In the genomic region with DNA sequence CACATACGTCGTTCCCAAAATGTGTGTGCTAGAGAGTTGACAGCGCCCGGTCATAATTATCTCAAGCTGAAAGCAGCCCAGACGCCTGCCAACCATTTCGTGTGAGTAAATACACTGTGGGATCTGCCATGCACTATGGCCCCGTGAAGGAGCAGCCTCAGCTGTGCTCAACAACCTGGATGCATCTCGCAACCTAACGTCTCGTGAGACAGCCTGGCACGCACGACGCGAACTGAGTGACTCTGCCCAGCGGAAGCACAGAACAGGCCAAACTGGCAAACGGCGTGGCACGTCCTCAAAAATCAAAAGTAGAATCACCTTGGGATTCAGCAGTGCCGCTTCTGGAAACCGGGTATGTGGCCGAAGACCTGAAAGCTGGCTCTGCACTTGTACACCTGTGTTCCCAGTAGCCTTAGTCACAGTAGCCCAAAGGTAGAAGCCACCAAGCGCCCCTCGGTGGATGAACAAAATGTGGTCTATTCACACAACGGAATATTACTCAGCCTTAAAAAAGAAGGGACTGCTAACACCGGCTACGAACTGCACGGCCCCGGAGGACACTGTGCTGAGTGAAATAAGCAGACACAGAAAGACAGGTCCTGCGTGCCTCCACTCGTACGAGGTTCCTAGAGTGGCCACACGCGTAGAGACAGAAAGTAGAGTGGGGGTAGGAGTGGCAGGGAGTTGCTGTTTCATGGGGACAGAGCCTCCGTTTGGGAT, we compare ENCODE assay signal across 23 cellular contexts.
"Had no signal": no experiment of that assay in that cellular context is flagged by ENCODE, and none has a peak within 500 bp of the region (broad histone marks: within the 10 kb centered on the region; RNA-seq: fewer than 3 reads in every experiment).

No MANE protein-coding gene starts in this region.

- H3K4me1 ChIP-seq: foreskin keratinocyte had no signal

- H3K27ac ChIP-seq: esophagus muscularis mucosa, foreskin keratinocyte, heart right ventricle, left lung, ovary, sigmoid colon, suprapubic skin, tibial artery, upper lobe of right lung had no signal

- H3K27me3 ChIP-seq: ovary, sigmoid colon, upper lobe of right lung had no signal

- H3K4me3 ChIP-seq: esophagus muscularis mucosa, heart right ventricle, left lung, mucosa of descending colon, ovary, sigmoid colon, suprapubic skin, tibial artery, upper lobe of right lung had no signal

- FAIRE-seq: small intestine had no signal

- H3K9me3 ChIP-seq: esophagus muscularis mucosa, left lung, mucosa of descending colon, ovary, suprapubic skin, tibial artery, upper lobe of right lung had no signal

- H3K36me3 ChIP-seq: esophagus muscularis mucosa, heart right ventricle, left lung, ovary, sigmoid colon, suprapubic skin, tibial artery, upper lobe of right lung had no signal

- DNase-seq: activated CD4-positive, alpha-beta T cell treated with anti-CD3 and anti-CD28 coated beads for 4 hours; activated CD4-positive, alpha-beta T cell treated with anti-CD3 and anti-CD28 coated beads, Interleukin-2, amount 50 U/mL, for 4 hours; activated CD4-positive, CD25-positive, alpha-beta regulatory T cell; activated effector memory CD4-positive, alpha-beta T cell treated with anti-CD3 and anti-CD28 coated beads, Interleukin-2, amount 50 U/mL, for 16 hours; activated naive CD4-positive, alpha-beta T cell treated with anti-CD3 and anti-CD28 coated beads for 36 hours; amygdala; central memory CD4-positive, alpha-beta T cell; foreskin keratinocyte; heart right ventricle; kidney glomerular epithelial cell; nephron progenitor cell; ovary; sigmoid colon; small intestine; stimulated activated CD4-positive, alpha-beta T cell treated with anti-CD3 and anti-CD28 coated beads, Interleukin-4, amount 100 ng/mL, for 24 hours; SW 1271; tibial artery; upper lobe of right lung had no signal

- ATAC-seq: foreskin keratinocyte; heart right ventricle; left lung; mucosa of descending colon; stimulated activated memory B cell treated with anti-CD40 and anti-IgM and Interleukin-4, amounts not matched to agents 10 μg/mL and 1 μg/mL and 100 μg/mL, for 72 hours; upper lobe of right lung had no signal
